ENCODE assay signal across 34 cellular contexts in the genomic region with DNA sequence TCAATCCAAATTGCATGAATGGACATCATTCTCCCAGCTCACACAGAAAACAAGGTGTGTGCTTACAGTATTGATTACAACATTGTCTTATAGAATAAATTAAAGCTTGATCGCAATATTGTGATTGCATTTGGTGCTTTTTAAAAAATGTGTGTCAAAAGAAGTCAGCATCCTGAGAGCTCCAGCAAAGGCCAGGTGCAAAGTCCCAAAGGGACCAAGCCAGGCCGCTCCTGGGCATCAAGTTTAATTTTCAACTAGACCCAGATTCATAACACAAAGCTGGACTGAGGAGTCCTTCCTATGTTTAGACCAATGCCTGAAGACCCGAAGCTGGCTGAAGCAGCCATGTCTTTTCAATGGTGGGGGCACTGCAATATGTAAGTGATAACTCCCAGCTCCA.
"Had no signal": no experiment of that assay in that cellular context is flagged by ENCODE, and none has a peak within 500 bp of the region (broad histone marks: within the 10 kb centered on the region; RNA-seq: fewer than 3 reads in every experiment).

No MANE protein-coding gene starts in this region.

- H3K27me3 ChIP-seq: adrenal gland, ascending aorta, body of pancreas, brain microvascular endothelial cell, breast epithelium, cardiac muscle cell had no signal

- H3K4me1 ChIP-seq: adrenal gland, ascending aorta, body of pancreas, breast epithelium had no signal

- DNase-seq: activated effector memory CD4-positive, alpha-beta T cell treated with anti-CD3 and anti-CD28 coated beads, Interleukin-2, amount 50 U/mL, for 16 hours; activated effector memory CD4-positive, alpha-beta T cell treated with Interleukin-2 at 50 U/mL for 16 hours; activated gamma-delta T cell; activated gamma-delta T cell treated with Interleukin-2 at 50 U/mL for 16 hours; activated naive CD4-positive, alpha-beta T cell; activated naive CD4-positive, alpha-beta T cell treated with anti-CD3 and anti-CD28 coated beads for 36 hours; activated naive CD4-positive, alpha-beta T cell treated with anti-CD3 and anti-CD28 coated beads, Interleukin-2, amount 10 ng/mL, durations not matched to agents 7 days and 5 days; activated naive CD4-positive, alpha-beta T cell treated with anti-CD3 and anti-CD28 coated beads, Interleukin-2, amount 50 U/mL, for 16 hours; activated naive CD4-positive, alpha-beta T cell treated with Interleukin-2 at 50 U/mL for 16 hours; activated naive CD8-positive, alpha-beta T cell treated with anti-CD3 and anti-CD28 coated beads for 36 hours; activated naive CD8-positive, alpha-beta T cell treated with anti-CD3 and anti-CD28 coated beads, Interleukin-2, amount 10 ng/mL, durations not matched to agents 7 days and 5 days; activated naive CD8-positive, alpha-beta T cell treated with anti-CD3 and anti-CD28 coated beads, Interleukin-2, amount 50 U/mL, for 24 hours; activated T-cell treated with anti-CD3 and anti-CD28 coated beads, Interleukin-2, amount 50 U/mL, for 1 hour; activated T-cell treated with anti-CD3 and anti-CD28 coated beads, Interleukin-2, amount 50 U/mL, for 24 hours; activated T-cell treated with anti-CD3 and anti-CD28 coated beads, Interleukin-2, amount 50 U/mL, for 4 hours; activated T-cell treated with anti-CD3 and anti-CD28 coated beads, Interleukin-2, amount 50 U/mL, for 48 hours; activated T-cell treated with anti-CD3 and anti-CD28 coated beads, Interleukin-2, amount 50 U/mL, for 72 hours; adrenal gland; amniotic stem cell; amygdala; anterior cingulate cortex; aorta; body of pancreas; brain microvascular endothelial cell; caudate nucleus; central memory CD4-positive, alpha-beta T cell; cerebellar nuclear complex had no signal

- FAIRE-seq: astrocyte, bronchial epithelial cell had no signal

- H3K4me3 ChIP-seq: adrenal gland, ascending aorta, body of pancreas, breast epithelium, cardiac muscle cell had no signal

- ATAC-seq: activated naive CD4-positive, alpha-beta T cell treated with anti-CD3 and anti-CD28 coated beads, Interleukin-2, amount 50 U/mL, for 72 hours; activated naive CD8-positive, alpha-beta T cell treated with anti-CD3 and anti-CD28 coated beads, Interleukin-2, amount 50 U/mL, for 24 hours; activated T-cell treated with anti-CD3 and anti-CD28 coated beads, Interleukin-2, amount 50 U/mL, for 4 hours; activated T-cell treated with anti-CD3 and anti-CD28 coated beads, Interleukin-2, amount 50 U/mL, for 72 hours; activated T-helper 17 cell treated with anti-CD3 and anti-CD28 coated beads, Interleukin-2, amount 50 U/mL, for 72 hours; body of pancreas had no signal

- H3K9me3 ChIP-seq: adrenal gland, ascending aorta, body of pancreas, breast epithelium had no signal

- H3K36me3 ChIP-seq: adrenal gland, ascending aorta, brain microvascular endothelial cell, breast epithelium, cardiac muscle cell had no signal

- H3K27ac ChIP-seq: adrenal gland, ascending aorta, body of pancreas, brain microvascular endothelial cell, breast epithelium, cardiac muscle cell had no signal
